ENCODE assay signal across 28 cellular contexts in genomic region chr3:52345521-52346110, GRCh38. TPM values are rescaled to one million over a fixed set of nuclear protein-coding genes. Genes with fewer than 3 reads are reported as not detected.
DNase-seq lines count a peak whose midpoint lies in the region; ATAC-seq and TF ChIP-seq lines count a peak whose summit lies in the region.
"Had no signal": no experiment of that assay in that cellular context is flagged by ENCODE, and none has a peak within 500 bp of the region (broad histone marks: within the 10 kb centered on the region; RNA-seq: fewer than 3 reads in every experiment).

No MANE protein-coding gene starts in this region.

- intact Hi-C loops in Right ventricle myocardium superior (cut with DNase I), result loop anchor here (10.0 kb wide), 1 partner anchor 341 kb away; no protein-coding TSS in a partner anchor
- intact Hi-C loops in left cardiac atrium (cut with DNase I), result loop anchor here in 1 of 2 donors (5.0 kb wide), 1 partner anchor 123 kb away; no protein-coding TSS in a partner anchor
- intact Hi-C loops in breast epithelium (cut with DNase I; ENCODE audit: low total_unique reads), result no loop called here

- no peak for TF ChIP-seq POLR2A in breast epithelium (IDR thresholded peaks at IDR 0.05)

- CTCF ChIA-PET in activated CD8-positive, alpha-beta memory T cell treated with anti-CD3 and anti-CD28 coated beads, Interleukin-2, amount 10 ng/mL, durations not matched to agents 7 days and 5 days (lab: Charles Lee), result interaction anchor here (0.7 kb wide), 1 partner anchor 125 kb away, joined by 3 read pairs; no protein-coding TSS in a partner anchor

- H3K4me1 Mint-ChIP-seq in activated CD8-positive, alpha-beta memory T cell treated with anti-CD3 and anti-CD28 coated beads, Interleukin-2, amount 10 ng/mL, durations not matched to agents 7 days and 5 days, result no peaks in the 10 kb centered on the region
- H3K4me1 Mint-ChIP-seq: activated CD4-positive, alpha-beta T cell treated with anti-CD3 and anti-CD28 coated beads for 36 hours; CD4-positive, alpha-beta memory T cell had no signal

- no peaks in the 10 kb centered on the region for H4K20me1 ChIP-seq in fibroblast of lung (ENCODE audit: control insufficient read depth, extremely low read depth, insufficient read depth, low read length)

- H3K4me3 ChIP-seq in adipocyte (ENCODE audit: low read length) (no peak overlapping the region), fibroblast of lung (replicated peaks in 1 of 4; ENCODE audit: control extremely low read depth in 1 of 4, insufficient read depth in 1 of 4, low read depth in 3 of 4, low read length in 4 of 4) (no peak overlapping the region), breast epithelium (no peak overlapping the region)
- H3K4me3 ChIP-seq: dorsolateral prefrontal cortex, left lung, skin epidermis had no signal

- H3K27me3 ChIP-seq in adipocyte (replicated peaks; ENCODE audit: control insufficient read depth, insufficient read depth, low read length), result no peaks in the 10 kb centered on the region
- no peaks in the 10 kb centered on the region for H3K27me3 ChIP-seq in fibroblast of lung (ENCODE audit: control insufficient read depth, insufficient read depth, low read length)
- H3K27me3 ChIP-seq in breast epithelium, result no peaks in the 10 kb centered on the region
- H3K27me3 ChIP-seq: dorsolateral prefrontal cortex, left lung had no signal

- no peak overlapping the region for H3K4me2 ChIP-seq in fibroblast of lung (ENCODE audit: extremely low read depth, insufficient read depth, low read length)

- DNase-seq in Right ventricle myocardium superior, result peak; percentile 6
- no peak for DNase-seq in left cardiac atrium
- DNase-seq in adipocyte (ENCODE audit: low read depth), result peak; percentile 48
- DNase-seq in fibroblast of lung (ENCODE audit: low read depth in 2 of 2), result peak; percentile 14 to 41
- DNase-seq in stromal cell of bone marrow (ENCODE audit: low read depth), result peak; percentile 38
- no peak for DNase-seq in effector CD8-positive, alpha-beta T cell (lab: John Stamatoyannopoulos, UW)
- no peak for DNase-seq in breast epithelium (ENCODE audit: low spot score in 2 of 2)
- no peak for DNase-seq in activated CD8-positive, alpha-beta memory T cell treated with anti-CD3 and anti-CD28 coated beads, Interleukin-2, amount 10 ng/mL, durations not matched to agents 7 days and 5 days
- DNase-seq: activated CD4-positive, alpha-beta T cell treated with anti-CD3 and anti-CD28 coated beads for 36 hours; activated CD8-positive, alpha-beta T cell treated with anti-CD3 and anti-CD28 coated beads for 36 hours; CD4-positive, alpha-beta memory T cell; dorsolateral prefrontal cortex; glutamatergic neuron; Karpas-422; mesenchymal stem cell; NCI-H1436 treated with DMSO at 0.1 percent for 48 hours; NCI-H226; NCI-H526 treated with DMSO at 0.1 percent for 48 hours; NK-92 treated with Interleukin-12 subunit alpha and Interleukin-12 subunit beta, amount 100 ng/mL, for 24 hours; retina; stimulated activated naive CD4-positive, alpha-beta T cell treated with Interleukin-2 at 50 U/mL for 16 hours; T-helper 2 cell had no signal

- H3K36me3 ChIP-seq in adipocyte (ENCODE audit: control insufficient read depth, insufficient read depth, low read length, severe bottlenecking) (no peaks in the 10 kb centered on the region), fibroblast of lung (ENCODE audit: control insufficient read depth, insufficient read depth, low read length) (no peaks in the 10 kb centered on the region), breast epithelium (no peaks in the 10 kb centered on the region)

- H3K9me3 ChIP-seq in adipocyte (ENCODE audit: control insufficient read depth, low read length), result no peaks in the 10 kb centered on the region
- H3K9me3 ChIP-seq in fibroblast of lung (ENCODE audit: control insufficient read depth, insufficient read depth, low read depth, low read length), result no peaks in the 10 kb centered on the region
- H3K9me3 ChIP-seq in breast epithelium, result no peaks in the 10 kb centered on the region
- H3K9me3 ChIP-seq: left lung had no signal

- no peaks in the 10 kb centered on the region for H3K27me3 Mint-ChIP-seq in activated CD8-positive, alpha-beta memory T cell treated with anti-CD3 and anti-CD28 coated beads, Interleukin-2, amount 10 ng/mL, durations not matched to agents 7 days and 5 days
- H3K27me3 Mint-ChIP-seq: activated CD4-positive, alpha-beta T cell treated with anti-CD3 and anti-CD28 coated beads for 36 hours; activated CD8-positive, alpha-beta T cell treated with anti-CD3 and anti-CD28 coated beads for 36 hours; CD4-positive, alpha-beta memory T cell had no signal

- H3K4me1 ChIP-seq in adipocyte (ENCODE audit: control insufficient read depth, insufficient read depth, low read length), result peaks cover 24% of the 10 kb centered on the region
- peaks cover 4% of the 10 kb centered on the region for H3K4me1 ChIP-seq in fibroblast of lung (ENCODE audit: control insufficient read depth, extremely low read depth, insufficient read depth, low read length)
- no peaks in the 10 kb centered on the region for H3K4me1 ChIP-seq in breast epithelium

- H3K9ac ChIP-seq in adipocyte (ENCODE audit: low read length) (no peak overlapping the region), fibroblast of lung (ENCODE audit: insufficient read depth, low read length) (no peak overlapping the region)
- H3K9ac ChIP-seq: parathyroid adenoma had no signal

- H3K4me3 Mint-ChIP-seq in activated CD8-positive, alpha-beta memory T cell treated with anti-CD3 and anti-CD28 coated beads, Interleukin-2, amount 10 ng/mL, durations not matched to agents 7 days and 5 days, result no peak overlapping the region
- H3K4me3 Mint-ChIP-seq: activated CD4-positive, alpha-beta T cell treated with anti-CD3 and anti-CD28 coated beads for 36 hours; activated CD8-positive, alpha-beta T cell treated with anti-CD3 and anti-CD28 coated beads for 36 hours; CD4-positive, alpha-beta memory T cell had no signal

- no peak overlapping the region for H2AFZ ChIP-seq in fibroblast of lung (ENCODE audit: low read length)
- H2AFZ ChIP-seq: parathyroid adenoma had no signal

- TF ChIP-seq CTCF in fibroblast of lung (conservative IDR thresholded peaks at IDR 0.05 in 1 of 2, IDR thresholded peaks at IDR 0.05 in 1 of 2; ENCODE audit: low read depth in 1 of 2, low read length in 2 of 2) (no peak), breast epithelium (IDR thresholded peaks at IDR 0.05) (no peak)

- no peaks in the 10 kb centered on the region for H3K36me3 Mint-ChIP-seq in activated CD8-positive, alpha-beta memory T cell treated with anti-CD3 and anti-CD28 coated beads, Interleukin-2, amount 10 ng/mL, durations not matched to agents 7 days and 5 days
- H3K36me3 Mint-ChIP-seq: activated naive CD4-positive, alpha-beta T cell treated with anti-CD3 and anti-CD28 coated beads, Interleukin-2, amount 50 U/mL, for 72 hours had no signal

- H3K27ac Mint-ChIP-seq in activated CD8-positive, alpha-beta memory T cell treated with anti-CD3 and anti-CD28 coated beads, Interleukin-2, amount 10 ng/mL, durations not matched to agents 7 days and 5 days, result no peak overlapping the region
- H3K27ac Mint-ChIP-seq: activated CD4-positive, alpha-beta T cell treated with anti-CD3 and anti-CD28 coated beads for 36 hours; activated CD8-positive, alpha-beta T cell treated with anti-CD3 and anti-CD28 coated beads for 36 hours; activated T-helper 2 cell treated with anti-CD3 and anti-CD28 coated beads, Interferon-gamma antibody, Interleukin-2, Interleukin-4, amounts not matched to agents 10 μg/mL and 5 μg/mL and 100 μg/mL, durations not matched to agents 14 hours and 24 hours and 36 hours; CD4-positive, alpha-beta memory T cell had no signal

- no peak overlapping the region for H3K27ac ChIP-seq in fibroblast of lung (ENCODE audit: insufficient read depth, low read length)
- H3K27ac ChIP-seq in breast epithelium, result no peak overlapping the region
- H3K27ac ChIP-seq: 22Rv1, dorsolateral prefrontal cortex, left lung, parathyroid adenoma, skin epidermis had no signal

- ATAC-seq in Right ventricle myocardium superior (ENCODE audit: poor library complexity) (no peak), left cardiac atrium (no peak)
- ATAC-seq in activated CD8-positive, alpha-beta memory T cell treated with anti-CD3 and anti-CD28 coated beads, Interleukin-2, amount 10 ng/mL, durations not matched to agents 7 days and 5 days, result no peak
- ATAC-seq: activated CD4-positive, alpha-beta T cell treated with anti-CD3 and anti-CD28 coated beads for 36 hours; activated CD8-positive, alpha-beta T cell treated with anti-CD3 and anti-CD28 coated beads for 36 hours; activated naive CD4-positive, alpha-beta T cell treated with anti-CD3 and anti-CD28 coated beads, Interleukin-2, amount 50 U/mL, for 72 hours; left lung had no signal

- no peaks in the 10 kb centered on the region for H3K9me3 Mint-ChIP-seq in activated CD8-positive, alpha-beta memory T cell treated with anti-CD3 and anti-CD28 coated beads, Interleukin-2, amount 10 ng/mL, durations not matched to agents 7 days and 5 days (ENCODE audit: low read depth)
- H3K9me3 Mint-ChIP-seq: activated CD8-positive, alpha-beta T cell treated with anti-CD3 and anti-CD28 coated beads for 36 hours; activated naive CD4-positive, alpha-beta T cell treated with anti-CD3 and anti-CD28 coated beads, Interleukin-2, amount 50 U/mL, for 72 hours; activated T-helper 2 cell treated with anti-CD3 and anti-CD28 coated beads, Interferon-gamma antibody, Interleukin-2, Interleukin-4, amounts not matched to agents 10 μg/mL and 5 μg/mL and 100 μg/mL, durations not matched to agents 14 hours and 24 hours and 36 hours; CD4-positive, alpha-beta memory T cell had no signal

- H3K79me2 ChIP-seq in fibroblast of lung (ENCODE audit: control insufficient read depth, insufficient read depth, low read length), result no peaks in the 10 kb centered on the region
- H3K79me2 ChIP-seq: parathyroid adenoma had no signal

RNA-seq across cellular contexts. Expression of gene DNAH1, which starts 29.5 kb away (rescaled TPM):
- total RNA-seq in Right ventricle myocardium superior (1.9 TPM), left cardiac atrium (1 to 10 TPM; 3.3 to 4.4 TPM), fibroblast of lung (1.8 and 3.0 TPM in 2 replicates), breast epithelium (10 to 100 TPM in 2 of 3 donors, 1 to 10 TPM in 1; 7.5 to 11.5 (median 10.8) TPM)
- 0.72 and 1.9 TPM in 2 replicates for polyA plus RNA-seq in fibroblast of lung
- 0.47 and 0.96 TPM in 2 replicates for polyA plus RNA-seq in fibroblast of lung (2012)
- polyA minus RNA-seq in fibroblast of lung (ENCODE audit: low replicate concordance), result 3.8 and 8.9 TPM in 2 replicates
- 10 to 100 TPM; 13.9 to 26.5 TPM for total RNA-seq in activated CD8-positive, alpha-beta memory T cell treated with anti-CD3 and anti-CD28 coated beads, Interleukin-2, amount 10 ng/mL, durations not matched to agents 7 days and 5 days

RNA-seq across cellular contexts. Expression of gene GLYCTK, which starts 58.0 kb away (rescaled TPM):
- 5.3 TPM for total RNA-seq in Right ventricle myocardium superior
- 10 to 100 TPM; 10.4 to 13.5 TPM for total RNA-seq in left cardiac atrium
- total RNA-seq in fibroblast of lung, result 3.3 and 6.9 TPM in 2 replicates
- 4.5 and 6.5 TPM in 2 replicates for polyA plus RNA-seq in fibroblast of lung
- polyA plus RNA-seq in fibroblast of lung (2012), result 4.8 and 9.9 TPM in 2 replicates
- polyA minus RNA-seq in fibroblast of lung (ENCODE audit: low replicate concordance), result 6.9 and 8.5 TPM in 2 replicates
- 10 to 100 TPM in 1 of 3 donors, 1 to 10 TPM in 2; 7.3 to 17.8 (median 9.5) TPM for total RNA-seq in breast epithelium
- 10 to 100 TPM; 23.2 to 29.4 TPM for total RNA-seq in activated CD8-positive, alpha-beta memory T cell treated with anti-CD3 and anti-CD28 coated beads, Interleukin-2, amount 10 ng/mL, durations not matched to agents 7 days and 5 days

Comparison
In these comparisons a context has a peak if more than half of its experiments do, and no peak if none do; other contexts are left out.
1. DNase-seq: peak in Right ventricle myocardium superior (single experiment), adipocyte (single experiment), fibroblast of lung (2 of 2) and stromal cell of bone marrow (single experiment); none in left cardiac atrium (single experiment), effector CD8-positive, alpha-beta T cell (single experiment), breast epithelium (0 of 2) and activated CD8-positive, alpha-beta memory T cell treated with anti-CD3 and anti-CD28 coated beads, Interleukin-2, amount 10 ng/mL, durations not matched to agents 7 days and 5 days (single experiment).